ENCODE assay signal across 18 cellular contexts in the genomic region with DNA sequence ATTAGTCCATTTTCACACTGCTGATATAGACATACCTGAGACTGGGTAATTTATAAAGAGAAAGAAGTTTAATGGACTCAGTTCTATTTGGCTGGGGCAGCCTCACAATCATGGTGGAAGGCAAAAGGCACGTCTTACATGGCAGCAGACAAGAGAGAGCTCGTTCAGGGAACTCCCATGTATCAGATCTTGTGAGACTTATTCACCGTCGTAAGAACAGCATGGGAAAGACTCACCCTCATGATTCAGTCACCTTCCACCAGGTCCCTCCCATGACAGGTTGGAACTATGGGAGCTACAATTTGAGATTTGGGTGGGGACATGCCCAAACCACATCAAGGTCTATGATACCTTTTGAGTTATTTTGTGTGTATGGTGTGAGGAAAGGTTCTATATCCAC.
DNase-seq lines count a peak whose midpoint lies in the region; ATAC-seq, FAIRE-seq and TF ChIP-seq lines count a peak whose summit lies in the region.
"Had no signal": no experiment of that assay in that cellular context is flagged by ENCODE, and none has a peak within 500 bp of the region (broad histone marks: within the 10 kb centered on the region; RNA-seq: fewer than 3 reads in every experiment).

No MANE protein-coding gene starts in this region.

- H3K27me3 ChIP-seq in esophagus muscularis mucosa (no peaks in the 10 kb centered on the region), adrenal gland (no peaks in the 10 kb centered on the region)

- CTCF ChIA-PET in HEK293 (lab: Yijun Ruan, JAX) = interaction anchor here (0.9 kb wide), 1 partner anchor 23 kb away, joined by 4 read pairs; no protein-coding TSS in a partner anchor

- TF ChIP-seq EP300 in esophagus muscularis mucosa (IDR thresholded peaks at IDR 0.05) = no peak

- DNase-seq in cardiac septum (ENCODE audit: low spot score) (peak; percentile 33), Right ventricle myocardium inferior (ENCODE audit: missing footprints) (no peak), esophagus muscularis mucosa (ENCODE audit: extremely low spot score) (peak; percentile 62), urothelium cell line (ENCODE audit: low spot score) (no peak), adrenal gland (no peak), OCI-M2 (lab: John Stamatoyannopoulos, UW; ENCODE audit: unreplicated experiment) (no peak)
- DNase-seq: CD8-positive, alpha-beta T cell; COR-L47; DMS153; DMS79 treated with DMSO at 0.1 percent for 48 hours; EL; GOT3; H9 had no signal

- no peak for ATAC-seq in Right ventricle myocardium inferior
- ATAC-seq: CD8-positive, alpha-beta T cell had no signal

- H3K4me1 ChIP-seq in HEK293 (ENCODE audit: control insufficient read depth, insufficient read depth, low read length) = no peaks in the 10 kb centered on the region
- peaks cover 0 to 12% (median 7%) of the 10 kb centered on the region in 4 donors for H3K4me1 ChIP-seq in esophagus muscularis mucosa
- H3K4me1 ChIP-seq in adrenal gland (replicated peaks in 1 of 2) = no peaks in the 10 kb centered on the region

- TF ChIP-seq CTCF in HEK293 (tag by site-specific recombination; IDR thresholded peaks at IDR 0.05) (no peak), esophagus muscularis mucosa (IDR thresholded peaks at IDR 0.05) (no peak), adrenal gland (IDR thresholded peaks at IDR 0.05) (no peak)

- H3K36me3 ChIP-seq in HEK293 (ENCODE audit: control insufficient read depth in 2 of 2, insufficient read depth in 1 of 2, low read length in 2 of 2) (no peaks in the 10 kb centered on the region), esophagus muscularis mucosa (no peaks in the 10 kb centered on the region), adrenal gland (replicated peaks in 1 of 2) (no peaks in the 10 kb centered on the region)

- TF ChIP-seq POLR2A in esophagus muscularis mucosa (IDR thresholded peaks at IDR 0.05; ENCODE audit: low read depth) (no peak), adrenal gland (IDR thresholded peaks at IDR 0.05) (no peak)

- H3K9me3 ChIP-seq in HEK293 (ENCODE audit: control insufficient read depth, insufficient read depth, low read depth, low read length) (no peaks in the 10 kb centered on the region), esophagus muscularis mucosa (peaks cover 0 to 3% (median 0%) of the 10 kb centered on the region in 4 donors), adrenal gland (replicated peaks in 1 of 3) (no peaks in the 10 kb centered on the region)

- intact Hi-C loops in cardiac septum (cut with DNase I) = no loop called here
- intact Hi-C loops in Right ventricle myocardium inferior (cut with DNase I) = no loop called here
- intact Hi-C loops in esophagus muscularis mucosa (cut with DNase I) = no loop called here
- intact Hi-C loops in adrenal gland (cut with DNase I) = no loop called here

- WGBS in esophagus muscularis mucosa = 79% methylated on average over 4 of the region's 4 CpGs
- 73 to 84% (median 79%) methylated on average over 4 of the region's 4 CpGs for WGBS in adrenal gland, 4 donors

- POLR2A ChIA-PET in HEK293 (lab: Yijun Ruan, JAX) = no interaction called here

- FAIRE-seq in urothelium cell line (lab: Jason Lieb, UNC) = peak; percentile 72
- FAIRE-seq: A204.1, D721Med, G401.6, GM12892 had no signal

- no peak overlapping the region for H3K27ac ChIP-seq in HEK293 (ENCODE audit: extremely low read depth, low read depth, low read length)
- H3K27ac ChIP-seq in esophagus muscularis mucosa (replicated peaks in 1 of 4) = no peak overlapping the region
- H3K27ac ChIP-seq in adrenal gland = no peak overlapping the region

- H3K4me3 ChIP-seq in HEK293 (ENCODE audit: low read depth, low read length) = no peak overlapping the region
- no peak overlapping the region for H3K4me3 ChIP-seq in esophagus muscularis mucosa
- H3K4me3 ChIP-seq in adrenal gland = no peak overlapping the region

TF ChIP-seq in HEK293, 187 proteins besides CTCF, POLR2A, EP300 and RAD21:
- TF ChIP-seq SALL2 (tag by site-specific recombination; IDR thresholded peaks at IDR 0.05; ENCODE audit: borderline replicate concordance) (no peak), SETDB1 (IDR thresholded peaks at IDR 0.05; ENCODE audit: insufficient read length, low read length) (peak; percentile 64)

Comparison
In these comparisons a context has a peak if more than half of its experiments do, and no peak if none do; other contexts are left out.
1. DNase-seq: peak in cardiac septum (single experiment) and esophagus muscularis mucosa (single experiment); none in Right ventricle myocardium inferior (single experiment), urothelium cell line (single experiment), adrenal gland (0 of 7) and OCI-M2 (single experiment).